10 cellular contexts compared by ENCODE assay signal in the genomic region with DNA sequence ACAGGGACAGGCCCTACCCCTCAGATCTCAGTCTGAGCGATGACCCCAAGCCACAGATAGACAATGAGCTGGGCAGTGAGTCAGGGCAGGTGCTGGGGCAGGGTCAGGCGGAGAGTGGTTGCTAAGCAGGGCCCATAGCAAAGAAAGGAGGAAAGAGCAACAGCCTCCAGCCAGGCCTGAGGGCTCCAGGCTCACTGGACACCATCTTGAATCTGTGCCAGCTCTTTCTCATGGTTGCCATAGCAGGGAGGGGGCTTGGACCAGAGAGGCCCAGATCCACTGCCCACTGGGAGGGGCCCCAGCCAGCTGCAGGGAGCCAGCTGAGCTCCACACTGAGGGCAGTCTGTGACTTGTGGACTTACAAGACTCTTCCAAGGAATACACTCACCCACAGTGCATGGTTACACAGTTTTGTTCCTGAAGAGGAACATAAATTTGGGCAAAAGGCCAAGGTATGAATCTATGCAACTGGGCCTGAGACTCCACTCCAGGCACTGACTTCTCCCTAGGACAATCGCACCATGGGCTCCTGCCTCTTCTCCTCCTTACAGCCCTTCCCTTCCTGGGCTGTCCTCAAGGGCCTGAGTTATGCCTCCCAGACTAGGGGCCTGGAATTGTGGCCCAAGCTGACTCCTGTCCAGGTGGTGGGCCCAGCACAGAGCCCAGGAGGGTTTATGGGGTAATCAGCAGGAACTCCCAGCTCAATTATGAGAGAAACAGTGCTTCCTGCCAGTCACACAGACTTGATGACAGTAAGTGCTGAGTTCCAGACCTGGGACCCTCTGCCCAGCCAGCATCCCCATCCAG. TPM values are rescaled to one million over a fixed set of nuclear protein-coding genes. Genes with fewer than 3 reads are reported as not detected.
DNase-seq lines count a peak whose midpoint lies in the region; ATAC-seq and TF ChIP-seq lines count a peak whose summit lies in the region.
"Had no signal": no experiment of that assay in that cellular context is flagged by ENCODE, and none has a peak within 500 bp of the region (broad histone marks: within the 10 kb centered on the region; RNA-seq: fewer than 3 reads in every experiment).

No MANE protein-coding gene starts in this region.

- H3K27me3 ChIP-seq in kidney epithelial cell (ENCODE audit: control insufficient read depth, insufficient read depth, low read length) (no peaks in the 10 kb centered on the region), tibial artery (no peaks in the 10 kb centered on the region), spleen (replicated peaks in 1 of 7) (no peaks in the 10 kb centered on the region)
- H3K27me3 ChIP-seq: cardiac muscle cell had no signal

- no peak for ATAC-seq in HG02884 (IDR thresholded peaks at IDR 0.05; ENCODE audit: unreplicated experiment)

- H3K4me3 ChIP-seq in astrocyte of the spinal cord (ENCODE audit: low read depth, low read length) (no peak overlapping the region), kidney epithelial cell (ENCODE audit: low read depth, low read length) (no peak overlapping the region), tibial artery (no peak overlapping the region), spleen (no peak overlapping the region)
- H3K4me3 ChIP-seq: cardiac muscle cell had no signal

- H3K4me1 ChIP-seq in tibial artery (peaks cover 0 to 23% (median 22%) of the 10 kb centered on the region in 4 donors), spleen (peaks cover 6 to 63% (median 30%) of the 10 kb centered on the region in 6 donors)

- H3K36me3 ChIP-seq in kidney epithelial cell (ENCODE audit: control insufficient read depth, insufficient read depth, low read length) (no peaks in the 10 kb centered on the region), tibial artery (no peaks in the 10 kb centered on the region), spleen (no peaks in the 10 kb centered on the region)
- H3K36me3 ChIP-seq: cardiac muscle cell had no signal

- in situ Hi-C loops in astrocyte of the spinal cord (cut with HindIII; ENCODE audit: low sequenced_read_pairs), result no loop called here

- no peaks in the 10 kb centered on the region for H3K9me3 ChIP-seq in tibial artery
- H3K9me3 ChIP-seq in spleen, result no peaks in the 10 kb centered on the region

- no peak for TF ChIP-seq POLR2A in spleen (IDR thresholded peaks at IDR 0.05)

- TF ChIP-seq CTCF in astrocyte of the spinal cord (IDR thresholded peaks at IDR 0.05; ENCODE audit: low read depth, low read length) (no peak), kidney epithelial cell (IDR thresholded peaks at IDR 0.05; ENCODE audit: insufficient read depth, low read length, poor library complexity, severe bottlenecking) (no peak), tibial artery (IDR thresholded peaks at IDR 0.05) (no peak), spleen (IDR thresholded peaks at IDR 0.05 in 8 of 11, conservative IDR thresholded peaks at IDR 0.05 in 3 of 11) (no peak)

- DNase-seq in NCI-H2029 treated with DMSO at 0.1 percent for 48 hours (lab: John Stamatoyannopoulos, UW) (peak; percentile 28), NCI-H2029 (lab: John Stamatoyannopoulos, UW) (no peak), astrocyte of the spinal cord (ENCODE audit: low read depth, low spot score) (peak; percentile 91), kidney epithelial cell (ENCODE audit: low read depth) (peak; percentile 49), tibial artery (peak; percentile 64 to 89), spleen (no peak), SW 1271 (lab: John Stamatoyannopoulos, UW) (no peak)
- DNase-seq: GOT3 had no signal

- H3K27ac ChIP-seq in tibial artery (peak overlapping the region; percentile 73 to 81), spleen (peak overlapping the region in 4 of 8 donors; percentile 23 to 63 (median 42))
- H3K27ac ChIP-seq: cardiac muscle cell had no signal

- WGBS in spleen, 5 donors, result 70 to 84% (median 77%) methylated on average over 3 of the region's 3 CpGs

- intact Hi-C loops in tibial artery (cut with DNase I; ENCODE audit: low total_unique reads), result no loop called here
- intact Hi-C loops in spleen (cut with DNase I; ENCODE audit: low total_unique reads), result loop anchor here (5.0 kb wide), 1 partner anchor 75 kb away; no protein-coding TSS in a partner anchor

RNA-seq across cellular contexts. Expression of a gene that starts 59.9 kb away (rescaled TPM):
- total RNA-seq in kidney epithelial cell (6.7 and 8.8 TPM in 2 replicates), spleen (under 1 TPM in 4 of 7 donors, not detected in 3; 0.21 to 0.68 (median 0.45) TPM)
- polyA plus RNA-seq in spleen, result under 1 TPM; 0.30 to 0.42 (median 0.30) TPM

Comparison
In these comparisons a context has a peak if more than half of its experiments do, and no peak if none do; other contexts are left out.
1. DNase-seq: peak in NCI-H2029 treated with DMSO at 0.1 percent for 48 hours (single experiment), astrocyte of the spinal cord (single experiment), kidney epithelial cell (single experiment) and tibial artery (2 of 2); none in NCI-H2029 (single experiment), spleen (single experiment) and SW 1271 (0 of 2).